In the genomic region with DNA sequence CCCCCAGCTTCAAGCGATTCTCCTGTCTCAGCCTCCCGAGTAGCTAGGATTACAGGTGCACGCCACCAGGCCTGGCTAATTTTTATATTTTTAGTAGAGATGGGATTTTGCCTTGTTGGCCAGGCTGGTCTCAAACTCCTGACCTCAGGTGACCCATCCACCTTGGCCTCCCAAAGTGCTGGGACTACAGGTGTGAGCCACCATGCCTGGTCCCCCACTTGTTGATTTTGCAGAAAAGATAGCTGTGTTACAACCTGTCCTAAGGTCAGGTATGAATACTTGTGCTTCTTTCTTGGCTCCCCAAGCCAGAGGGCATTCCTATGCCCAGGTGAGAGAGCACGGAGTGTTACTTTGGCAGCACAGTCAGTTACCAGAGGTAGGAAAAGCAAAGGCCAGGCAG, we compare ENCODE assay signal across 7 cellular contexts. TPM values are rescaled to one million over a fixed set of nuclear protein-coding genes. Genes with fewer than 3 reads are reported as not detected.
DNase-seq lines count a peak whose midpoint lies in the region; ATAC-seq and TF ChIP-seq lines count a peak whose summit lies in the region.
"Not testable (repeated sequence)": the region's sequence is repeated elsewhere in the genome, so short reads cannot be mapped to it uniquely, and the experiment has no call there.

No MANE protein-coding gene starts in this region.

- not testable (repeated sequence) for TF ChIP-seq POLR2A in thyroid gland (IDR thresholded peaks at IDR 0.05)

- CTCF ChIA-PET in Calu3 (lab: Charles Lee): interaction anchor here (0.8 to 2.1 kb wide), 2 partner anchors 17 to 44 kb away, joined by 5 read pairs; no protein-coding TSS in a partner anchor
- CTCF ChIA-PET in RWPE1 (lab: Yijun Ruan, JAX): interaction anchor here (1.0 to 1.6 kb wide), 2 partner anchors 8 to 152 kb away, joined by 3 to 5 read pairs; no protein-coding TSS in a partner anchor
- CTCF ChIA-PET in mammary epithelial cell (lab: Charles Lee; ENCODE audit: low non-redundant PET): interaction anchor here (0.6 kb wide), 1 partner anchor 44 kb away, joined by 3 read pairs; no protein-coding TSS in a partner anchor

- POLR2A ChIA-PET in RWPE1 (lab: Yijun Ruan, JAX; ENCODE audit: low non-redundant PET): not testable (repeated sequence)

- not testable (repeated sequence) for H3K27me3 Mint-ChIP-seq in Calu3 (ENCODE audit: unreplicated experiment)

- in situ Hi-C loops in mammary epithelial cell (cut with MboI; ENCODE audit: low sequenced_read_pairs in 2 of 2): not testable (repeated sequence)

- H3K4me3 Mint-ChIP-seq in Calu3 (ENCODE audit: low read depth, unreplicated experiment): peak overlapping the region; percentile 27

- H3K27me3 ChIP-seq in mammary epithelial cell (ENCODE audit: insufficient read depth, low read length); foreskin keratinocyte; left lung; rectal smooth muscle tissue (ENCODE audit: control insufficient read depth, insufficient read depth, low read length); thyroid gland: not testable (repeated sequence)

- H3K4me3 ChIP-seq in mammary epithelial cell (replicated peaks in 1 of 3; ENCODE audit: insufficient read depth in 1 of 3, low read depth in 2 of 3, low read length in 3 of 3); left lung; rectal smooth muscle tissue (ENCODE audit: low read length); thyroid gland (replicated peaks in 1 of 3): not testable (repeated sequence)

- not testable (repeated sequence) for H3K79me2 ChIP-seq in mammary epithelial cell (ENCODE audit: insufficient read depth, low read length)

- intact Hi-C loops in Calu3 (cut with micrococcal nuclease; ENCODE audit: unreplicated experiment); left lung (cut with DNase I); thyroid gland (cut with DNase I): not testable (repeated sequence)
- intact Hi-C loops in mammary epithelial cell (cut with micrococcal nuclease): loop anchor here (1.0 kb wide), 1 partner anchor 154 kb away; no protein-coding TSS in a partner anchor

- not testable (repeated sequence) for DNase-seq in Calu3; RWPE1 (ENCODE audit: low spot score); mammary epithelial cell; foreskin keratinocyte; left lung
- DNase-seq in thyroid gland: peak in 1 of 2 donors; percentile 28

- not testable (repeated sequence) for H3K36me3 ChIP-seq in mammary epithelial cell (ENCODE audit: insufficient read depth, low read length); left lung; rectal smooth muscle tissue (ENCODE audit: control insufficient read depth, insufficient read depth, low read length)
- H3K36me3 ChIP-seq in thyroid gland: peaks cover 77 to 99% of the 10 kb centered on the region in 2 donors

- not testable (repeated sequence) for H4K20me1 ChIP-seq in mammary epithelial cell (ENCODE audit: insufficient read depth, low read length)

- peak overlapping the region; percentile 23 for H2AFZ ChIP-seq in mammary epithelial cell (ENCODE audit: low read depth, low read length)

- peak overlapping the region; percentile 60 for H3K27ac Mint-ChIP-seq in Calu3 (ENCODE audit: unreplicated experiment)

- H3K27ac ChIP-seq in RWPE1 (peak overlapping the region; percentile 98), mammary epithelial cell (ENCODE audit: insufficient read depth, low read depth, low read length) (peak overlapping the region; percentile 95), foreskin keratinocyte (peak overlapping the region; percentile 98), left lung (peak overlapping the region; percentile 54 to 70), rectal smooth muscle tissue (ENCODE audit: low read depth, low read length) (peak overlapping the region; percentile 8), thyroid gland (peak overlapping the region; percentile 34 to 83 (median 38))

- peaks cover 85% of the 10 kb centered on the region for H3K36me3 Mint-ChIP-seq in Calu3 (ENCODE audit: insufficient read depth, unreplicated experiment)

- H3K4me2 ChIP-seq in mammary epithelial cell (ENCODE audit: insufficient read depth, low read depth, low read length): peak overlapping the region; percentile 71

- H3K4me1 Mint-ChIP-seq in Calu3 (ENCODE audit: low read depth, unreplicated experiment): peaks cover 48% of the 10 kb centered on the region

- dilution Hi-C loops in mammary epithelial cell (cut with HindIII; ENCODE audit: low sequenced_read_pairs): not testable (repeated sequence)

- H3K4me1 ChIP-seq in mammary epithelial cell (ENCODE audit: insufficient read depth, low read length): peaks cover 31% of the 10 kb centered on the region
- H3K4me1 ChIP-seq in foreskin keratinocyte: peaks cover 25% of the 10 kb centered on the region
- peaks cover 21 to 24% of the 10 kb centered on the region in 2 donors for H3K4me1 ChIP-seq in left lung
- not testable (repeated sequence) for H3K4me1 ChIP-seq in rectal smooth muscle tissue (ENCODE audit: control insufficient read depth, insufficient read depth, low read length)
- peaks cover 42 to 44% of the 10 kb centered on the region in 2 donors for H3K4me1 ChIP-seq in thyroid gland

- H3K9ac ChIP-seq in mammary epithelial cell (ENCODE audit: insufficient read depth, low read length): peak overlapping the region; percentile 76
- H3K9ac ChIP-seq in rectal smooth muscle tissue (ENCODE audit: low read length): not testable (repeated sequence)

- not testable (repeated sequence) for BruUV-seq in Calu3 (replicated peaks; lab: Mats Ljungman, UMichigan); mammary epithelial cell (replicated peaks; lab: Mats Ljungman, UMichigan)

- TF ChIP-seq CTCF in Calu3 (IDR thresholded peaks at IDR 0.05; ENCODE audit: unreplicated experiment); RWPE1 (conservative IDR thresholded peaks at IDR 0.05; ENCODE audit: low read depth); mammary epithelial cell (conservative IDR thresholded peaks at IDR 0.05 in 1 of 2, IDR thresholded peaks at IDR 0.05 in 1 of 2; ENCODE audit: extremely low read depth in 1 of 2, insufficient read depth in 1 of 2, low read depth in 1 of 2, low read length in 2 of 2); foreskin keratinocyte (conservative IDR thresholded peaks at IDR 0.05); left lung (IDR thresholded peaks at IDR 0.05); thyroid gland (IDR thresholded peaks at IDR 0.05): not testable (repeated sequence)

- WGBS in mammary epithelial cell (ENCODE audit: low coverage, missing lambda C conversion rate): 88% methylated on average over 4 of the region's 4 CpGs
- 82 to 95% methylated on average over 4 of the region's 4 CpGs for WGBS in thyroid gland, 2 donors

- not testable (repeated sequence) for H3K9me3 ChIP-seq in mammary epithelial cell (replicated peaks; ENCODE audit: insufficient read depth, low read length); left lung; thyroid gland

- H3K9me3 Mint-ChIP-seq in Calu3 (ENCODE audit: low read depth, unreplicated experiment): not testable (repeated sequence)

- ATAC-seq in foreskin keratinocyte, left lung: not testable (repeated sequence)

RNA-seq across cellular contexts. Expression of gene PAX8, which starts 39.6 kb away (rescaled TPM):
- total RNA-seq in Calu3 (2022) (12.2 and 14.5 TPM in 2 replicates), mammary epithelial cell (10 to 100 TPM in 1 of 2 donors, 1 to 10 TPM in 1; 3.3 to 16.1 TPM), foreskin keratinocyte (5.6 and 7.0 TPM in 2 replicates), left lung (1 to 10 TPM; 2.6 to 4.8 TPM), thyroid gland (1,000 to 10,000 TPM; 1,318 to 2,156 (median 1,767) TPM)
- polyA plus RNA-seq in mammary epithelial cell (0.79 TPM), foreskin keratinocyte (4.5 and 5.7 TPM in 2 replicates)
- not detected for polyA minus RNA-seq in mammary epithelial cell

Comparison
In these comparisons a context has a peak if more than half of its experiments do, and no peak if none do; other contexts are left out.
1. H3K27ac ChIP-seq: peak in every context shown above with its lines; median percentile 98 in RWPE1; 98 in foreskin keratinocyte; 95 in mammary epithelial cell; 62 in left lung; 38 in thyroid gland; 8 in rectal smooth muscle tissue.
2. RNA of gene PAX8, which starts 39.6 kb away (total RNA-seq): 1,318 to 2,156 TPM in thyroid gland; 3.3 to 16.1 TPM in mammary epithelial cell, 12.2 to 14.5 TPM in Calu3, 5.6 to 7.0 TPM in foreskin keratinocyte and 2.6 to 4.8 TPM in left lung; every median in the first group is over 10 times any median in the second.